ENCODE assay signal across 14 cellular contexts in genomic region chr2:182951948-182952663, GRCh38.
DNase-seq lines count a peak whose midpoint lies in the region; ATAC-seq and TF ChIP-seq lines count a peak whose summit lies in the region.
"Had no signal": no experiment of that assay in that cellular context is flagged by ENCODE, and none has a peak within 500 bp of the region (broad histone marks: within the 10 kb centered on the region; RNA-seq: fewer than 3 reads in every experiment).

No MANE protein-coding gene starts in this region.

- H3K4me1 ChIP-seq in breast epithelium (no peaks in the 10 kb centered on the region), thoracic aorta (ENCODE audit: control insufficient read depth in 1 of 2, low read depth in 2 of 2) (peaks cover 13 to 42% of the 10 kb centered on the region in 2 donors), SK-N-SH (ENCODE audit: control insufficient read depth in 1 of 2, insufficient read depth in 2 of 2, low read depth in 1 of 2, low read length in 1 of 2) (peaks cover 2 to 20% of the 10 kb centered on the region in 2 experiments)

- TF ChIP-seq CTCF in MCF 10A (IDR thresholded peaks at IDR 0.05; ENCODE audit: unreplicated experiment) (no peak), breast epithelium (IDR thresholded peaks at IDR 0.05) (no peak), thoracic aorta (IDR thresholded peaks at IDR 0.05) (no peak), SK-N-SH (IDR thresholded peaks at IDR 0.05) (no peak)

- H3K4me3 ChIP-seq in breast epithelium (no peak overlapping the region), thoracic aorta (peak overlapping the region; percentile 28), SK-N-SH (ENCODE audit: low read depth in 2 of 2, low read length in 1 of 2) (no peak overlapping the region)
- H3K4me3 ChIP-seq: left ventricle myocardium inferior, pancreas, tibial nerve had no signal

- CTCF ChIA-PET in MCF 10A (lab: Yijun Ruan, JAX) (interaction anchor here (0.6 kb wide), 1 partner anchor 17 kb away, joined by 3 read pairs; no protein-coding TSS in a partner anchor), SK-N-SH (lab: Yijun Ruan, JAX) (interaction anchor here (0.6 to 1.7 kb wide), 3 partner anchors 17 to 167 kb away, joined by 3 to 4 read pairs (median 3); no protein-coding TSS in a partner anchor)

- H3K9me2 ChIP-seq in SK-N-SH = no peaks in the 10 kb centered on the region

- H3K27me3 ChIP-seq in breast epithelium (no peaks in the 10 kb centered on the region), thoracic aorta (replicated peaks; ENCODE audit: insufficient read depth) (no peaks in the 10 kb centered on the region), SK-N-SH (ENCODE audit: insufficient read depth) (no peaks in the 10 kb centered on the region)
- H3K27me3 ChIP-seq: pancreas, tibial nerve had no signal

- H3F3A ChIP-seq in SK-N-SH (replicated peaks; ENCODE audit: insufficient read depth) = peaks cover 21% of the 10 kb centered on the region

- peaks cover 12% of the 10 kb centered on the region for H3K4me1 Mint-ChIP-seq in MCF 10A (ENCODE audit: insufficient read depth, unreplicated experiment)
- no peaks in the 10 kb centered on the region for H3K4me1 Mint-ChIP-seq in activated T-helper 17 cell treated with anti-CD3 and anti-CD28 coated beads, Interleukin-2, amount 50 U/mL, for 72 hours

- no peak overlapping the region for H2AFZ ChIP-seq in SK-N-SH (ENCODE audit: low read depth)

- peaks cover 62% of the 10 kb centered on the region for H3K36me3 Mint-ChIP-seq in MCF 10A (ENCODE audit: insufficient read depth, unreplicated experiment)
- H3K36me3 Mint-ChIP-seq in activated T-helper 17 cell treated with anti-CD3 and anti-CD28 coated beads, Interleukin-2, amount 50 U/mL, for 72 hours (ENCODE audit: low read depth) = peaks cover 33% of the 10 kb centered on the region

- H3K36me3 ChIP-seq in breast epithelium (peaks cover 6% of the 10 kb centered on the region), thoracic aorta (peaks cover 3% of the 10 kb centered on the region), SK-N-SH (replicated peaks in 1 of 2; ENCODE audit: control insufficient read depth in 1 of 2, insufficient read depth in 2 of 2, low read length in 1 of 2) (peaks cover 44 to 56% of the 10 kb centered on the region in 2 experiments)

- no peak overlapping the region for H3K4me2 ChIP-seq in SK-N-SH

- H3K27me3 Mint-ChIP-seq in MCF 10A (ENCODE audit: insufficient read depth, unreplicated experiment) = no peaks in the 10 kb centered on the region
- no peaks in the 10 kb centered on the region for H3K27me3 Mint-ChIP-seq in activated T-helper 17 cell treated with anti-CD3 and anti-CD28 coated beads, Interleukin-2, amount 50 U/mL, for 72 hours

- H3K4me3 Mint-ChIP-seq in MCF 10A (ENCODE audit: unreplicated experiment) = no peak overlapping the region
- no peak overlapping the region for H3K4me3 Mint-ChIP-seq in activated T-helper 17 cell treated with anti-CD3 and anti-CD28 coated beads, Interleukin-2, amount 50 U/mL, for 72 hours

- H3K27ac ChIP-seq in breast epithelium (no peak overlapping the region), thoracic aorta (peak overlapping the region in 1 of 2 donors; percentile 49), SK-N-SH (ENCODE audit: low read depth in 2 of 2, low read length in 1 of 2) (peak overlapping the region in 1 of 2 experiments; percentile 32; a peak in 1 of 4 replicates)
- H3K27ac ChIP-seq: left ventricle myocardium inferior, pancreas, tibial nerve had no signal

- no peaks in the 10 kb centered on the region for H3K9me3 Mint-ChIP-seq in MCF 10A (ENCODE audit: unreplicated experiment)
- H3K9me3 Mint-ChIP-seq in activated T-helper 17 cell treated with anti-CD3 and anti-CD28 coated beads, Interleukin-2, amount 50 U/mL, for 72 hours = no peaks in the 10 kb centered on the region

- H3K27ac Mint-ChIP-seq in MCF 10A (ENCODE audit: low read depth, unreplicated experiment) = no peak overlapping the region
- H3K27ac Mint-ChIP-seq in activated T-helper 17 cell treated with anti-CD3 and anti-CD28 coated beads, Interleukin-2, amount 50 U/mL, for 72 hours = peak overlapping the region; percentile 20

- peak; percentile 18 for DNase-seq in MCF 10A (ENCODE audit: unreplicated experiment)
- DNase-seq in breast epithelium (ENCODE audit: low spot score in 2 of 2) = no peak
- DNase-seq in thoracic aorta (ENCODE audit: low spot score) = no peak
- DNase-seq in middle frontal gyrus (ENCODE audit: extremely low spot score, low spot score) = no peak
- no peak for DNase-seq in SK-N-SH
- DNase-seq: cerebellar nuclear complex, foreskin melanocyte, left ventricle myocardium inferior, NCI-H1417 treated with DMSO at 0.1 percent for 48 hours, pancreas had no signal

- POLR2A ChIA-PET in MCF 10A (lab: Yijun Ruan, JAX) = interaction anchor here (4.2 kb wide), 1 partner anchor 14 kb away, joined by 14 read pairs; no protein-coding TSS in a partner anchor
- POLR2A ChIA-PET in SK-N-SH (lab: Yijun Ruan, JAX) = no interaction called here

- TF ChIP-seq EP300 in SK-N-SH (IDR thresholded peaks at IDR 0.05; ENCODE audit: borderline replicate concordance in 1 of 2, low read depth in 1 of 2, low read length in 1 of 2) = no peak

- no TSS peak for BruUV-seq in MCF 10A (replicated peaks; lab: Mats Ljungman, UMichigan)

- TF ChIP-seq RAD21 in SK-N-SH (IDR thresholded peaks at IDR 0.05; ENCODE audit: low read length) = no peak

- intact Hi-C loops in MCF 10A (cut with micrococcal nuclease) = no loop called here
- intact Hi-C loops in breast epithelium (cut with DNase I; ENCODE audit: low total_unique reads) = no loop called here

- ATAC-seq in HG02798 (IDR thresholded peaks at IDR 0.05; ENCODE audit: poor library complexity, unreplicated experiment) (peak; percentile 73), thoracic aorta (ENCODE audit: insufficient number of reproducible peaks, low FRiP score, low read depth) (no peak), GM19328 (IDR thresholded peaks at IDR 0.05; ENCODE audit: unreplicated experiment) (no peak)
- ATAC-seq in activated T-helper 17 cell treated with anti-CD3 and anti-CD28 coated beads, Interleukin-2, amount 50 U/mL, for 72 hours (replicated peaks) = peak; percentile 81
- ATAC-seq: pancreas had no signal

- peaks cover 3% of the 10 kb centered on the region; the same call in 1 of the 2 replicates for H3K79me2 ChIP-seq in SK-N-SH (ENCODE audit: insufficient read depth)

- H4K20me1 ChIP-seq in SK-N-SH (ENCODE audit: insufficient read depth) = no peaks in the 10 kb centered on the region

- no peak for TF ChIP-seq POLR2A in breast epithelium (IDR thresholded peaks at IDR 0.05)

- H3K9ac ChIP-seq in SK-N-SH = no peak overlapping the region

- 95% methylated on average over 3 of the region's 3 CpGs for WGBS in SK-N-SH (ENCODE audit: low lambda C conversion rate)

- no peaks in the 10 kb centered on the region for H3K9me3 ChIP-seq in breast epithelium
- H3K9me3 ChIP-seq in thoracic aorta = no peaks in the 10 kb centered on the region
- no peaks in the 10 kb centered on the region for H3K9me3 ChIP-seq in SK-N-SH
- H3K9me3 ChIP-seq: left ventricle myocardium inferior, pancreas, tibial nerve had no signal

TF ChIP-seq in SK-N-SH, 30 proteins besides CTCF, POLR2A, EP300 and RAD21 (continues in another document):
- TF ChIP-seq USF1 (IDR thresholded peaks at IDR 0.05; ENCODE audit: borderline replicate concordance, low read depth) (no peak), PBX3 (IDR thresholded peaks at IDR 0.05) (no peak), ELF1 (IDR thresholded peaks at IDR 0.05) (no peak), REST (IDR thresholded peaks at IDR 0.05; ENCODE audit: low read depth, low read length) (no peak), RFX5 (IDR thresholded peaks at IDR 0.05; ENCODE audit: low read length) (no peak), GATA2 (CRISPR knock-in tag; IDR thresholded peaks at IDR 0.05) (no peak), NFIC (IDR thresholded peaks at IDR 0.05; ENCODE audit: borderline replicate concordance) (no peak), TCF12 (IDR thresholded peaks at IDR 0.05) (no peak), TAF1 (IDR thresholded peaks at IDR 0.05; ENCODE audit: borderline replicate concordance, low read depth, low read length) (no peak)

Comparison
In these comparisons a context has a peak if more than half of its experiments do, and no peak if none do; other contexts are left out.
1. ATAC-seq: peak in HG02798 (single experiment) and activated T-helper 17 cell treated with anti-CD3 and anti-CD28 coated beads, Interleukin-2, amount 50 U/mL, for 72 hours (single experiment); none in thoracic aorta (single experiment) and GM19328 (single experiment).